In genomic region chr10:79104264-79104954, GRCh38 we compare ENCODE assay signal across 11 cellular contexts. TPM values are rescaled to one million over a fixed set of nuclear protein-coding genes. Genes with fewer than 3 reads are reported as not detected.
DNase-seq lines count a peak whose midpoint lies in the region; ATAC-seq, FAIRE-seq and TF ChIP-seq lines count a peak whose summit lies in the region.
"Had no signal": no experiment of that assay in that cellular context is flagged by ENCODE, and none has a peak within 500 bp of the region (broad histone marks: within the 10 kb centered on the region; RNA-seq: fewer than 3 reads in every experiment).

No MANE protein-coding gene starts in this region.

- H3K4me1 ChIP-seq in K562 (replicated peaks in 1 of 2; ENCODE audit: control insufficient read depth in 2 of 2, insufficient read depth in 2 of 2, low read length in 2 of 2) (peaks cover 8 to 31% of the 10 kb centered on the region in 2 experiments; a peak in 4 of 5 replicates), HepG2 (ENCODE audit: insufficient read depth, low read length) (peaks cover 88% of the 10 kb centered on the region), thyroid gland (peaks cover 84 to 100% of the 10 kb centered on the region in 2 donors)

- TF ChIP-seq POLR2A in K562 (conservative IDR thresholded peaks at IDR 0.05) (no peak), HepG2 (IDR thresholded peaks at IDR 0.05; ENCODE audit: insufficient read depth in 1 of 2, low read depth in 2 of 2, low read length in 2 of 2) (no peak), thyroid gland (IDR thresholded peaks at IDR 0.05) (no peak)

- WGBS in K562 (ENCODE audit: insufficient coverage, low coverage, missing lambda C conversion rate): 57% methylated on average over 10 of the region's 10 CpGs
- 68% methylated on average over 10 of the region's 10 CpGs for WGBS in HepG2 (ENCODE audit: low lambda C conversion rate)
- WGBS in thyroid gland, 2 donors: 44 to 72% methylated on average over 6 to 10 of the region's 10 CpGs

- no peaks in the 10 kb centered on the region for H3K36me3 ChIP-seq in K562 (ENCODE audit: control insufficient read depth, insufficient read depth, low read length)
- H3K36me3 ChIP-seq in HepG2 (replicated peaks in 1 of 2; ENCODE audit: control insufficient read depth in 1 of 2, insufficient read depth in 2 of 2, low read length in 2 of 2): peaks cover 4% of the 10 kb centered on the region in 2 experiments; a peak in 3 of 5 replicates
- no peaks in the 10 kb centered on the region for H3K36me3 ChIP-seq in thyroid gland
- H3K36me3 ChIP-seq: upper lobe of right lung had no signal

- peak; percentile 16 for DNase-seq in NCI-H2107 treated with DMSO at 0.1 percent for 48 hours (lab: John Stamatoyannopoulos, UW; ENCODE audit: unreplicated experiment)
- no peak for DNase-seq in NCI-H2107 (lab: John Stamatoyannopoulos, UW)
- no peak for DNase-seq in K562 (ENCODE audit: extremely low read depth in 1 of 4, low spot score in 3 of 4)
- no peak for DNase-seq in HepG2 (ENCODE audit: low spot score)
- peak; percentile 87 for DNase-seq in thyroid gland
- DNase-seq in NCI-H446 treated with DMSO at 0.1 percent for 48 hours (lab: John Stamatoyannopoulos, UW): no peak
- DNase-seq: NCI-H1930, upper lobe of right lung had no signal

- no peaks in the 10 kb centered on the region for H3K9me1 ChIP-seq in K562 (ENCODE audit: control insufficient read depth, insufficient read depth, low read length)

- no peak for TF ChIP-seq RAD21 in K562 (CRISPR knock-in tag; conservative IDR thresholded peaks at IDR 0.05 in 1 of 2, IDR thresholded peaks at IDR 0.05 in 1 of 2)
- TF ChIP-seq RAD21 in HepG2 (CRISPR knock-in tag; IDR thresholded peaks at IDR 0.05): no peak

- no peaks in the 10 kb centered on the region for H3K27me3 ChIP-seq in K562 (ENCODE audit: control insufficient read depth in 2 of 2, insufficient read depth in 2 of 2, low read length in 2 of 2)
- H3K27me3 ChIP-seq in HepG2 (ENCODE audit: control insufficient read depth in 1 of 2, insufficient read depth in 2 of 2, low read length in 2 of 2): no peaks in the 10 kb centered on the region
- no peaks in the 10 kb centered on the region for H3K27me3 ChIP-seq in thyroid gland
- H3K27me3 ChIP-seq: upper lobe of right lung had no signal

- H4K20me1 ChIP-seq in K562 (replicated peaks; ENCODE audit: control insufficient read depth, insufficient read depth, low read length): peaks cover 65% of the 10 kb centered on the region
- peaks cover 97% of the 10 kb centered on the region for H4K20me1 ChIP-seq in HepG2 (ENCODE audit: insufficient read depth, low read length)

- TF ChIP-seq CTCF in K562 (IDR thresholded peaks at IDR 0.05 in 2 of 3, conservative IDR thresholded peaks at IDR 0.05 in 1 of 3; ENCODE audit: insufficient read depth in 2 of 3, low read depth in 1 of 3, low read length in 3 of 3): no peak
- no peak for TF ChIP-seq CTCF in HepG2 (CRISPR knock-in tag; IDR thresholded peaks at IDR 0.05)
- no peak for TF ChIP-seq CTCF in thyroid gland (IDR thresholded peaks at IDR 0.05)

- no peak overlapping the region for H3K4me3 ChIP-seq in K562
- no peak overlapping the region for H3K4me3 ChIP-seq in HepG2 (replicated peaks in 1 of 3; ENCODE audit: insufficient read depth in 1 of 3, low read depth in 2 of 3, low read length in 3 of 3)
- H3K4me3 ChIP-seq in thyroid gland (replicated peaks in 1 of 3): no peak overlapping the region
- H3K4me3 ChIP-seq: upper lobe of right lung had no signal

- H3K4me2 ChIP-seq in K562 (ENCODE audit: insufficient read depth, low read length) (no peak overlapping the region), HepG2 (ENCODE audit: low read depth, low read length) (peak overlapping the region; percentile 53)

- POLR2A ChIA-PET in K562 (lab: Yijun Ruan, JAX): interaction anchor here (1.0 to 1.5 kb wide), 3 partner anchors 11 to 15 kb away, joined by 5 to 7 read pairs (median 6); no protein-coding TSS in a partner anchor
- POLR2A ChIA-PET in HepG2 (lab: Yijun Ruan, JAX): interaction anchor here (1.9 to 2.6 kb wide), 2 partner anchors 10 to 45 kb away, joined by 8 to 13 read pairs; no protein-coding TSS in a partner anchor

- CTCF ChIA-PET in K562 (lab: Yijun Ruan, JAX; ENCODE audit: low intra/inter-chr PET ratio): no interaction called here
- CTCF ChIA-PET in HepG2 (lab: Yijun Ruan, JAX; ENCODE audit: low intra/inter-chr PET ratio, low total read pairs): no interaction called here

- H3K9me3 ChIP-seq in K562 (replicated peaks; ENCODE audit: control insufficient read depth, insufficient read depth, low read depth, low read length): no peaks in the 10 kb centered on the region
- no peaks in the 10 kb centered on the region for H3K9me3 ChIP-seq in HepG2 (ENCODE audit: low read length)
- no peaks in the 10 kb centered on the region for H3K9me3 ChIP-seq in thyroid gland
- H3K9me3 ChIP-seq: upper lobe of right lung had no signal

- H3K79me2 ChIP-seq in K562 (ENCODE audit: control insufficient read depth, insufficient read depth, low read length) (peaks cover 56% of the 10 kb centered on the region), HepG2 (ENCODE audit: insufficient read depth, low read length) (peaks cover 100% of the 10 kb centered on the region)

- FAIRE-seq in K562 (lab: Jason Lieb, UNC) (peak; percentile 49), HepG2 (lab: Jason Lieb, UNC) (no peak)
- FAIRE-seq: keratinocyte had no signal

- no peak for TF ChIP-seq EP300 in K562 (IDR thresholded peaks at IDR 0.05; ENCODE audit: low read length)
- no peak for TF ChIP-seq EP300 in HepG2 (IDR thresholded peaks at IDR 0.05; ENCODE audit: low read depth in 2 of 2, low read length in 2 of 2)
- no peak for TF ChIP-seq EP300 in HepG2 (CRISPR knock-in tag; IDR thresholded peaks at IDR 0.05; ENCODE audit: borderline replicate concordance)

- intact Hi-C loops in K562 (cut with micrococcal nuclease): no loop called here
- intact Hi-C loops in HepG2 (cut with micrococcal nuclease; ENCODE audit: unreplicated experiment): no loop called here
- intact Hi-C loops in thyroid gland (cut with DNase I): no loop called here

- ATAC-seq in K562: no peak
- no peak for ATAC-seq in HepG2
- no peak for ATAC-seq in GM18498 (IDR thresholded peaks at IDR 0.05; ENCODE audit: unreplicated experiment)
- ATAC-seq in GM21381 (IDR thresholded peaks at IDR 0.05; ENCODE audit: unreplicated experiment): no peak

- H3K9ac ChIP-seq in K562 (ENCODE audit: insufficient read depth in 1 of 2, low read depth in 2 of 2, low read length in 2 of 2) (no peak overlapping the region; a peak in 2 of 4 replicates), HepG2 (ENCODE audit: insufficient read depth, low read depth, low read length) (0 out of 2 replicates have a peak overlapping the region, but pooled peaks have one; percentile 11)

- no peak overlapping the region for H3K27ac ChIP-seq in K562 (ENCODE audit: extremely low read depth, low read depth, low read length)
- H3K27ac ChIP-seq in HepG2 (ENCODE audit: extremely low read length, insufficient read depth, low read length): peak overlapping the region; percentile 69
- H3K27ac ChIP-seq in thyroid gland: peak overlapping the region; percentile 78 to 93 (median 89)

- in situ Hi-C loops in K562 (cut with MboI) (no loop called here), HepG2 (cut with HindIII; ENCODE audit: extremely low pct_ligation_motif_present, low pct_unique_long_range_greater_than_20kb) (no loop called here)

- H2AFZ ChIP-seq in K562 (ENCODE audit: low read depth, low read length) (no peak overlapping the region), HepG2 (ENCODE audit: low read length) (no peak overlapping the region)

- BruUV-seq in K562 (replicated peaks; lab: Mats Ljungman, UMichigan) (no TSS peak), HepG2 (replicated peaks; lab: Mats Ljungman, UMichigan) (no TSS peak)

RNA-seq across cellular contexts. Expression of gene ZMIZ1, which starts 35.6 kb away (rescaled TPM):
- total RNA-seq in K562 (2011; cell fraction: chromatin; rRNA removed; ENCODE audit: low replicate concordance): 31.4 and 71.8 TPM in 2 replicates
- total RNA-seq in K562 (2011; cell fraction: nucleolus; rRNA removed): 28.6 and 32.2 TPM in 2 replicates
- total RNA-seq in K562 (2011; cell fraction: nucleoplasm; rRNA removed): 31.8 and 38.1 TPM in 2 replicates
- total RNA-seq in K562 (2014; rRNA removed) (7.0 and 7.7 TPM in 2 replicates), K562 (2014; rRNA removed; fragmentation: Illumina TruSeq; extraction: Trizol) (2.6 and 2.8 TPM in 2 replicates), K562 (2015; rRNA removed; fragmentation: Illumina TruSeq; extraction: Trizol) (4.3 and 5.0 TPM in 2 replicates), K562 (2021) (30.3 and 37.3 TPM in 2 replicates), HepG2 (2016; rRNA removed; fragmentation: Illumina TruSeq; extraction: Trizol) (5.3 and 11.0 TPM in 2 replicates), thyroid gland (100 to 1,000 TPM in 2 of 4 donors, 10 to 100 TPM in 2; 59.9 to 128 (median 94.4) TPM)
- polyA plus RNA-seq in K562 (2011; rRNA removed) (3.6 and 6.2 TPM in 2 replicates), K562 (2014; fragmentation: Illumina TruSeq; extraction: Trizol) (22.9 and 25.1 TPM in 2 replicates), K562 (2014; fragmentation: Nextera tagmentation; extraction: Ambion mirVana) (1 to 10 TPM; 1.0 to 1.9 TPM), K562 (2014; rRNA removed) (11.0 and 11.7 TPM in 2 replicates), HepG2 (2011; rRNA removed) (8.8 and 10.2 TPM in 2 replicates)
- polyA plus RNA-seq in K562 (2011; cell fraction: cytosol; rRNA removed): 5.2 and 5.4 TPM in 2 replicates
- polyA plus RNA-seq in K562 (2011; cell fraction: nucleus; rRNA removed): 18.9 and 30.6 TPM in 2 replicates
- polyA plus RNA-seq in K562 (2012): 23.3 and 39.2 TPM in 2 replicates
- polyA minus RNA-seq in K562 (2011; rRNA and poly(A)+ RNA removed): 5.8 and 6.7 TPM in 2 replicates
- polyA minus RNA-seq in K562 (2011; cell fraction: cytosol; rRNA and poly(A)+ RNA removed): 14.9 and 22.3 TPM in 2 replicates
- polyA minus RNA-seq in K562 (2011; cell fraction: nucleus; rRNA and poly(A)+ RNA removed): 17.6 and 22.4 TPM in 2 replicates
- total RNA-seq in HepG2 (2016; cell fraction: cytosol; rRNA removed; fragmentation: Illumina TruSeq; extraction: Trizol; ENCODE audit: low read depth): 2.3 and 2.6 TPM in 2 replicates
- total RNA-seq in HepG2 (2016; cell fraction: insoluble cytoplasmic fraction; rRNA removed; fragmentation: Illumina TruSeq; extraction: Trizol): 5.2 and 10.5 TPM in 2 replicates
- total RNA-seq in HepG2 (2016; cell fraction: membrane; rRNA removed; fragmentation: Illumina TruSeq; extraction: Trizol): 7.0 and 7.7 TPM in 2 replicates
- total RNA-seq in HepG2 (2016; cell fraction: nucleus; rRNA removed; fragmentation: Illumina TruSeq; extraction: Trizol): 9.9 and 13.1 TPM in 2 replicates
- polyA plus RNA-seq in HepG2 (2011; cell fraction: cytosol; rRNA removed): 7.4 TPM in 2 replicates
- 42.1 and 46.0 TPM in 2 replicates for polyA plus RNA-seq in HepG2 (2011; cell fraction: nucleus; rRNA removed)
- 22.4 and 32.5 TPM in 2 replicates for polyA plus RNA-seq in HepG2 (2012)
- polyA plus RNA-seq in HepG2 (2016; cell fraction: cytosol; fragmentation: Illumina TruSeq; extraction: Trizol; ENCODE audit: low read depth): 0.69 and 1.1 TPM in 2 replicates
- polyA plus RNA-seq in HepG2 (2016; cell fraction: insoluble cytoplasmic fraction; fragmentation: Illumina TruSeq; extraction: Trizol; ENCODE audit: low read depth): 16.0 and 20.6 TPM in 2 replicates
- polyA plus RNA-seq in HepG2 (2016; cell fraction: membrane; fragmentation: Illumina TruSeq; extraction: Trizol; ENCODE audit: low read depth): 2.4 and 3.8 TPM in 2 replicates
- polyA plus RNA-seq in HepG2 (2016; cell fraction: nucleus; fragmentation: Illumina TruSeq; extraction: Trizol; ENCODE audit: insufficient read depth, low read depth): 25.8 and 26.9 TPM in 2 replicates
- polyA minus RNA-seq in HepG2 (2011; rRNA and poly(A)+ RNA removed; ENCODE audit: low replicate concordance): 7.8 and 28.6 TPM in 2 replicates
- polyA minus RNA-seq in HepG2 (2011; cell fraction: cytosol; rRNA and poly(A)+ RNA removed): 19.5 and 20.1 TPM in 2 replicates
- polyA minus RNA-seq in HepG2 (2011; cell fraction: nucleus; rRNA and poly(A)+ RNA removed): 27.4 and 29.2 TPM in 2 replicates

Comparison
In these comparisons a context has a peak if more than half of its experiments do, and no peak if none do; other contexts are left out.
1. DNase-seq: peak in NCI-H2107 treated with DMSO at 0.1 percent for 48 hours (single experiment) and thyroid gland (2 of 2); none in NCI-H2107 (single experiment), K562 (0 of 4), HepG2 (single experiment) and NCI-H446 treated with DMSO at 0.1 percent for 48 hours (single experiment).